In the genomic region with DNA sequence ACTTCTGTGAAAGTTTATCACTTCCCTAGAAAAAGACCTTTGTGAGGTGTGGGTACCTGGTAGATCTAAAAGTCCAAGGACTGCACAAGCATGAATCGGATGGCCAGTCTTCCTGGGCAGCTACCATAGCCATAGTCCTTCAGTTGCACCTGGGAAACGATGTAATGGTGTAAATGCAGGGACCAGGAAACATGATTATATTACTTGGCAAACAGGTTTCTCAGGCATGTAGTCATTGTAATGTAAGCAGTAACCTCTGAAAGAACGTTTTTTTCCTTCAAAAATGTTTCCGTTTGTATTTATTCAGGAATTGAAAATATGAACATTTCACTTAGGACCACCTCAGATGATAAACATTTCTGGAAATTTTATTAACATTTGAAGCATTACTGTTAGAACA, we compare ENCODE assay signal across 14 cellular contexts.
"Had no signal": no experiment of that assay in that cellular context is flagged by ENCODE, and none has a peak within 500 bp of the region (broad histone marks: within the 10 kb centered on the region; RNA-seq: fewer than 3 reads in every experiment).

No MANE protein-coding gene starts in this region.

- H3K9me3 Mint-ChIP-seq: activated naive CD4-positive, alpha-beta T cell treated with anti-CD3 and anti-CD28 coated beads, Interleukin-2, amount 10 ng/mL, durations not matched to agents 7 days and 5 days; stimulated activated naive CD8-positive, alpha-beta T cell treated with anti-CD3 and anti-CD28 coated beads, Interleukin-15, Interleukin-2, amounts not matched to agents 100 ng/mL and 50 ng/mL, for 24 hours had no signal

- H3K4me1 ChIP-seq: lower lobe of right lung, prostate gland, right lobe of liver, suprapubic skin had no signal

- H3K27ac Mint-ChIP-seq: activated naive CD4-positive, alpha-beta T cell treated with anti-CD3 and anti-CD28 coated beads, Interleukin-2, amount 10 ng/mL, durations not matched to agents 7 days and 5 days; stimulated activated naive CD8-positive, alpha-beta T cell treated with anti-CD3 and anti-CD28 coated beads, Interleukin-15, Interleukin-2, amounts not matched to agents 100 ng/mL and 50 ng/mL, for 24 hours; type B pancreatic cell had no signal

- H3K4me3 Mint-ChIP-seq: activated naive CD4-positive, alpha-beta T cell treated with anti-CD3 and anti-CD28 coated beads, Interleukin-2, amount 10 ng/mL, durations not matched to agents 7 days and 5 days; stimulated activated naive CD8-positive, alpha-beta T cell treated with anti-CD3 and anti-CD28 coated beads, Interleukin-15, Interleukin-2, amounts not matched to agents 100 ng/mL and 50 ng/mL, for 24 hours; type B pancreatic cell had no signal

- H3K4me3 ChIP-seq: lower lobe of right lung, prostate gland, right lobe of liver, suprapubic skin had no signal

- FAIRE-seq: colon had no signal

- H3K27me3 ChIP-seq: right lobe of liver, suprapubic skin had no signal

- H3K4me1 Mint-ChIP-seq: activated naive CD4-positive, alpha-beta T cell treated with anti-CD3 and anti-CD28 coated beads, Interleukin-2, amount 10 ng/mL, durations not matched to agents 7 days and 5 days had no signal

- H3K36me3 ChIP-seq: lower lobe of right lung, prostate gland, right lobe of liver, suprapubic skin had no signal

- DNase-seq: activated CD4-positive, alpha-beta T cell treated with anti-CD3 and anti-CD28 coated beads, Interleukin-2, amount 50 U/mL, for 1 hour; activated CD4-positive, CD25-positive, alpha-beta regulatory T cell; activated CD8-positive, alpha-beta memory T cell treated with anti-CD3 and anti-CD28 coated beads for 24 hours; activated naive CD4-positive, alpha-beta T cell treated with anti-CD3 and anti-CD28 coated beads, Interleukin-2, amount 10 ng/mL, durations not matched to agents 7 days and 5 days; hypothalamus; lower lobe of right lung; midbrain; right lobe of liver; SW 1271 had no signal

- H3K27ac ChIP-seq: lower lobe of right lung, prostate gland, right lobe of liver, suprapubic skin had no signal

- H3K9me3 ChIP-seq: lower lobe of right lung, prostate gland, right lobe of liver, suprapubic skin had no signal

- H3K36me3 Mint-ChIP-seq: activated naive CD4-positive, alpha-beta T cell treated with anti-CD3 and anti-CD28 coated beads, Interleukin-2, amount 10 ng/mL, durations not matched to agents 7 days and 5 days; type B pancreatic cell had no signal

- ATAC-seq: lower lobe of right lung, right lobe of liver had no signal

- H3K27me3 Mint-ChIP-seq: activated naive CD4-positive, alpha-beta T cell treated with anti-CD3 and anti-CD28 coated beads, Interleukin-2, amount 10 ng/mL, durations not matched to agents 7 days and 5 days; stimulated activated naive CD8-positive, alpha-beta T cell treated with anti-CD3 and anti-CD28 coated beads, Interleukin-15, Interleukin-2, amounts not matched to agents 100 ng/mL and 50 ng/mL, for 24 hours had no signal
